ENCODE assay signal across 18 cellular contexts in the genomic region with DNA sequence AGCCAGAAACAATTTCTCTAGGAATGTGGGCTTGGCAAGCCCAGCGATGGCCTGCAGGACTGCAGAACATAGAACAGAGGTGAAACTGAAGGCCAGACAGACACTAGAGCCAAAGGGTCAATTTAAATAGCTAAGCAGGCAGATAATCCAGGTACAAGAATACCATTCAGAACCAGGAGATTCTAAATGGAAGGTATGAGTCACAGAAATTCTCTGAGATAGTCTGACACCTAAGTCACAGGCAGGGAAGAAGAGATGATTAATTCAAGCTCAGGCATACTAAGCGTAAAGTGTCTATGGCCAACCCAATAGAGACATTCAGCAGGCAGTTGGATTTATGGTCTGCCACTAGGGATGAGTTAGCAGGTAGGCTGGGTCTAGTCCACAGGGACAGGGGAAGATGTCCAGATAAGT.
DNase-seq lines count a peak whose midpoint lies in the region; ATAC-seq and TF ChIP-seq lines count a peak whose summit lies in the region.
"Had no signal": no experiment of that assay in that cellular context is flagged by ENCODE, and none has a peak within 500 bp of the region (broad histone marks: within the 10 kb centered on the region; RNA-seq: fewer than 3 reads in every experiment).

No MANE protein-coding gene starts in this region.

- H3K4me1 ChIP-seq in HCT116 (ENCODE audit: control insufficient read depth in 1 of 2, insufficient read depth in 2 of 2, low read length in 2 of 2), result peaks cover 0 to 3% of the 10 kb centered on the region in 2 experiments; a peak in 1 of 4 replicates
- peaks cover 0 to 9% of the 10 kb centered on the region in 2 experiments; a peak in 1 of 4 replicates for H3K4me1 ChIP-seq in SK-N-SH (ENCODE audit: control insufficient read depth in 1 of 2, insufficient read depth in 2 of 2, low read depth in 1 of 2, low read length in 1 of 2)
- H3K4me1 ChIP-seq in aorta (ENCODE audit: control insufficient read depth in 1 of 2, insufficient read depth in 2 of 2, low read length in 2 of 2), result no peaks in the 10 kb centered on the region
- H3K4me1 ChIP-seq: right atrium auricular region had no signal

- no peaks in the 10 kb centered on the region for H3K79me2 ChIP-seq in HCT116 (ENCODE audit: insufficient read depth, low read length)
- no peaks in the 10 kb centered on the region for H3K79me2 ChIP-seq in SK-N-SH (ENCODE audit: insufficient read depth)

- H2AFZ ChIP-seq in HCT116 (ENCODE audit: low read depth, low read length, poor library complexity, severe bottlenecking) (no peak overlapping the region), SK-N-SH (ENCODE audit: low read depth) (0 out of 2 replicates have a peak overlapping the region, but pooled peaks have one; percentile 18)

- DNase-seq in HCT116 (ENCODE audit: low read depth, low spot score), result peak; percentile 15
- no peak for DNase-seq in SK-N-SH
- DNase-seq in fibroblast of the aortic adventitia (ENCODE audit: low read depth), result peak; percentile 8
- peak; percentile 62 for DNase-seq in renal cortical epithelial cell (ENCODE audit: low read depth)
- no peak for DNase-seq in stimulated activated CD4-positive, alpha-beta T cell treated with anti-CD3 and anti-CD28 coated beads, Interleukin-1b, Interleukin-23, amount 100 ng/mL, for 48 hours
- no peak for DNase-seq in aorta
- DNase-seq in activated CD4-positive, alpha-beta T cell treated with anti-CD3 and anti-CD28 coated beads for 48 hours, result no peak
- DNase-seq: activated gamma-delta T cell treated with Interleukin-2 at 50 U/mL for 16 hours; CD8-positive, alpha-beta T cell; foreskin melanocyte; HCEC 1CT; NCI-H1436; stimulated activated naive CD4-positive, alpha-beta T cell; T-helper 1 cell had no signal

- intact Hi-C loops in HCT116 (cut with micrococcal nuclease), result no loop called here
- intact Hi-C loops in aorta (cut with DNase I), result no loop called here

- peaks cover 17% of the 10 kb centered on the region for H3F3A ChIP-seq in SK-N-SH (replicated peaks; ENCODE audit: insufficient read depth)

- no peak for TF ChIP-seq CTCF in HCT116 (IDR thresholded peaks at IDR 0.05 in 2 of 3, conservative IDR thresholded peaks at IDR 0.05 in 1 of 3; ENCODE audit: borderline replicate concordance in 1 of 3, insufficient read depth in 1 of 3, low read depth in 2 of 3, low read length in 2 of 3)
- TF ChIP-seq CTCF in SK-N-SH (IDR thresholded peaks at IDR 0.05), result no peak
- no peak for TF ChIP-seq CTCF in fibroblast of the aortic adventitia (IDR thresholded peaks at IDR 0.05; ENCODE audit: insufficient read depth, low read length)

- TF ChIP-seq RAD21 in HCT116 (IDR thresholded peaks at IDR 0.05; ENCODE audit: low read depth) (no peak), SK-N-SH (IDR thresholded peaks at IDR 0.05; ENCODE audit: low read length) (no peak)

- 25% methylated on average over 2 of the region's 2 CpGs for WGBS in SK-N-SH (ENCODE audit: low lambda C conversion rate)
- 52 to 53% methylated on average over 2 of the region's 2 CpGs for WGBS in aorta, 2 donors

- no peaks in the 10 kb centered on the region for H3K9me2 ChIP-seq in HCT116 (ENCODE audit: insufficient read depth)
- no peaks in the 10 kb centered on the region for H3K9me2 ChIP-seq in SK-N-SH

- H3K9me3 ChIP-seq in HCT116 (ENCODE audit: control insufficient read depth in 1 of 2, insufficient read depth in 1 of 2, low read depth in 1 of 2, low read length in 2 of 2) (no peaks in the 10 kb centered on the region), SK-N-SH (no peaks in the 10 kb centered on the region), aorta (ENCODE audit: control insufficient read depth, low read length) (no peaks in the 10 kb centered on the region)
- H3K9me3 ChIP-seq: right atrium auricular region, tibial nerve had no signal

- H3K4me3 ChIP-seq in HCT116 (replicated peaks in 1 of 2; ENCODE audit: low read depth in 1 of 2, low read length in 2 of 2), result no peak overlapping the region
- no peak overlapping the region for H3K4me3 ChIP-seq in SK-N-SH (ENCODE audit: low read depth in 2 of 2, low read length in 1 of 2)
- no peak overlapping the region for H3K4me3 ChIP-seq in fibroblast of the aortic adventitia (ENCODE audit: low read depth, low read length)
- no peak overlapping the region for H3K4me3 ChIP-seq in aorta (ENCODE audit: low read length in 2 of 2)
- H3K4me3 ChIP-seq: right atrium auricular region, tibial nerve had no signal

- H3K36me3 ChIP-seq in HCT116 (ENCODE audit: control insufficient read depth in 1 of 2, insufficient read depth in 2 of 2, low read length in 2 of 2), result no peaks in the 10 kb centered on the region
- no peaks in the 10 kb centered on the region for H3K36me3 ChIP-seq in SK-N-SH (replicated peaks in 1 of 2; ENCODE audit: control insufficient read depth in 1 of 2, insufficient read depth in 2 of 2, low read length in 1 of 2)
- H3K36me3 ChIP-seq in aorta (ENCODE audit: control insufficient read depth in 1 of 2, insufficient read depth in 2 of 2, low read length in 1 of 2), result no peaks in the 10 kb centered on the region
- H3K36me3 ChIP-seq: right atrium auricular region, tibial nerve had no signal

- no peak for TF ChIP-seq POLR2A in HCT116 (IDR thresholded peaks at IDR 0.05; ENCODE audit: borderline replicate concordance, extremely low read depth, insufficient read depth, insufficient read length)

- H3K27me3 ChIP-seq in HCT116 (ENCODE audit: insufficient read depth, low read length) (no peaks in the 10 kb centered on the region), SK-N-SH (ENCODE audit: insufficient read depth) (no peaks in the 10 kb centered on the region), aorta (ENCODE audit: control insufficient read depth in 1 of 2, insufficient read depth in 2 of 2, low read length in 1 of 2) (no peaks in the 10 kb centered on the region)
- H3K27me3 ChIP-seq: right atrium auricular region, tibial nerve had no signal

- RAD21 ChIA-PET in HCT116 (lab: Charles Lee; ENCODE audit: low non-redundant PET in 1 of 2, low total read pairs in 2 of 2, uncharacterized antibody in 2 of 2, unreplicated experiment in 2 of 2), result no interaction called here

- H4K20me1 ChIP-seq in HCT116 (ENCODE audit: insufficient read depth) (no peaks in the 10 kb centered on the region), SK-N-SH (ENCODE audit: insufficient read depth) (no peaks in the 10 kb centered on the region)

- CTCF ChIA-PET in HCT116 (lab: Charles Lee) (no interaction called here), SK-N-SH (lab: Yijun Ruan, JAX) (no interaction called here)

- H3K9ac ChIP-seq in HCT116 (ENCODE audit: low read length), result no peak overlapping the region
- no peak overlapping the region for H3K9ac ChIP-seq in SK-N-SH

- H3K4me2 ChIP-seq in HCT116 (ENCODE audit: low read length) (no peak overlapping the region), SK-N-SH (no peak overlapping the region)

- peak in 1 of 2 experiments; percentile 63; a peak in 1 of 4 replicates for TF ChIP-seq EP300 in SK-N-SH (IDR thresholded peaks at IDR 0.05; ENCODE audit: borderline replicate concordance in 1 of 2, low read depth in 1 of 2, low read length in 1 of 2)

- no TSS peak for BruUV-seq in HCT116 (replicated peaks; lab: Mats Ljungman, UMichigan)

- H3K27ac ChIP-seq in HCT116 (ENCODE audit: low read depth, low read length), result no peak overlapping the region
- H3K27ac ChIP-seq in SK-N-SH (ENCODE audit: low read depth in 2 of 2, low read length in 1 of 2), result peak overlapping the region in 1 of 2 experiments; percentile 47; a peak in 1 of 4 replicates
- no peak overlapping the region for H3K27ac ChIP-seq in aorta (ENCODE audit: low read depth in 1 of 2, low read length in 2 of 2)
- H3K27ac ChIP-seq: right atrium auricular region, tibial nerve had no signal

- POLR2A ChIA-PET in HCT116 (lab: Charles Lee) (no interaction called here), SK-N-SH (lab: Yijun Ruan, JAX) (no interaction called here)

- ATAC-seq in HCT116 (peak; percentile 27; the same call in 1 of the 2 replicates), GM21360 (IDR thresholded peaks at IDR 0.05; ENCODE audit: unreplicated experiment) (no peak), aorta (ENCODE audit: low FRiP score) (no peak)
- ATAC-seq: CD8-positive, alpha-beta T cell; left lobe of liver had no signal

TF ChIP-seq in HCT116, 20 proteins besides CTCF, POLR2A, EP300 and RAD21:
- peak; percentile 35; the same call in 1 of the 2 replicates for TF ChIP-seq FOSL1 (IDR thresholded peaks at IDR 0.05; ENCODE audit: low read depth)
- no peak for TF ChIP-seq ZFX (IDR thresholded peaks at IDR 0.05)
- peak; percentile 27; the same call in 1 of the 2 replicates for TF ChIP-seq JUND (IDR thresholded peaks at IDR 0.05)
TF ChIP-seq in HCT116: peak in this region for 2.

TF ChIP-seq in SK-N-SH, 30 proteins besides CTCF, POLR2A, EP300 and RAD21 (continues in another document):
- no peak for TF ChIP-seq MEF2A (IDR thresholded peaks at IDR 0.05; ENCODE audit: borderline replicate concordance, low read depth)
- peak; percentile 63; the same call in 1 of the 2 replicates for TF ChIP-seq TCF12 (IDR thresholded peaks at IDR 0.05)
- no peak for TF ChIP-seq RFX5 (IDR thresholded peaks at IDR 0.05; ENCODE audit: low read length)
- no peak for TF ChIP-seq TAF1 (IDR thresholded peaks at IDR 0.05; ENCODE audit: borderline replicate concordance, low read depth, low read length)
- TF ChIP-seq, protein P1, sequence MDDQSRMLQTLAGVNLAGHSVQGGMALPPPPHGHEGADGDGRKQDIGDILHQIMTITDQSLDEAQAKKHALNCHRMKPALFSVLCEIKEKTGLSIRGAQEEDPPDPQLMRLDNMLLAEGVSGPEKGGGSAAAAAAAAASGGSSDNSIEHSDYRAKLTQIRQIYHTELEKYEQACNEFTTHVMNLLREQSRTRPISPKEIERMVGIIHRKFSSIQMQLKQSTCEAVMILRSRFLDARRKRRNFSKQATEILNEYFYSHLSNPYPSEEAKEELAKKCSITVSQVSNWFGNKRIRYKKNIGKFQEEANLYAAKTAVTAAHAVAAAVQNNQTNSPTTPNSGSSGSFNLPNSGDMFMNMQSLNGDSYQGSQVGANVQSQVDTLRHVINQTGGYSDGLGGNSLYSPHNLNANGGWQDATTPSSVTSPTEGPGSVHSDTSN (IDR thresholded peaks at IDR 0.05), result peak; percentile 60
- TF ChIP-seq SMC3 (IDR thresholded peaks at IDR 0.05; ENCODE audit: low read depth, low read length), result no peak
- TF ChIP-seq, protein P2, sequence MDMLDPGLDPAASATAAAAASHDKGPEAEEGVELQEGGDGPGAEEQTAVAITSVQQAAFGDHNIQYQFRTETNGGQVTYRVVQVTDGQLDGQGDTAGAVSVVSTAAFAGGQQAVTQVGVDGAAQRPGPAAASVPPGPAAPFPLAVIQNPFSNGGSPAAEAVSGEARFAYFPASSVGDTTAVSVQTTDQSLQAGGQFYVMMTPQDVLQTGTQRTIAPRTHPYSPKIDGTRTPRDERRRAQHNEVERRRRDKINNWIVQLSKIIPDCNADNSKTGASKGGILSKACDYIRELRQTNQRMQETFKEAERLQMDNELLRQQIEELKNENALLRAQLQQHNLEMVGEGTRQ (IDR thresholded peaks at IDR 0.05; ENCODE audit: borderline replicate concordance, low read depth, low read length), result no peak
- TF ChIP-seq GATA2 (CRISPR knock-in tag; IDR thresholded peaks at IDR 0.05), result no peak
- TF ChIP-seq, protein P3, sequence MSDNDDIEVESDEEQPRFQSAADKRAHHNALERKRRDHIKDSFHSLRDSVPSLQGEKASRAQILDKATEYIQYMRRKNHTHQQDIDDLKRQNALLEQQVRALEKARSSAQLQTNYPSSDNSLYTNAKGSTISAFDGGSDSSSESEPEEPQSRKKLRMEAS (IDR thresholded peaks at IDR 0.05; ENCODE audit: low read depth), result no peak

Comparison
In these comparisons a context has a peak if more than half of its experiments do, and no peak if none do; other contexts are left out.
1. DNase-seq: peak in HCT116 (single experiment), fibroblast of the aortic adventitia (single experiment) and renal cortical epithelial cell (single experiment); none in SK-N-SH (single experiment), stimulated activated CD4-positive, alpha-beta T cell treated with anti-CD3 and anti-CD28 coated beads, Interleukin-1b, Interleukin-23, amount 100 ng/mL, for 48 hours (single experiment), aorta (0 of 2) and activated CD4-positive, alpha-beta T cell treated with anti-CD3 and anti-CD28 coated beads for 48 hours (single experiment).